Comparison of ENCODE assay signal across 9 cellular contexts in the genomic region with DNA sequence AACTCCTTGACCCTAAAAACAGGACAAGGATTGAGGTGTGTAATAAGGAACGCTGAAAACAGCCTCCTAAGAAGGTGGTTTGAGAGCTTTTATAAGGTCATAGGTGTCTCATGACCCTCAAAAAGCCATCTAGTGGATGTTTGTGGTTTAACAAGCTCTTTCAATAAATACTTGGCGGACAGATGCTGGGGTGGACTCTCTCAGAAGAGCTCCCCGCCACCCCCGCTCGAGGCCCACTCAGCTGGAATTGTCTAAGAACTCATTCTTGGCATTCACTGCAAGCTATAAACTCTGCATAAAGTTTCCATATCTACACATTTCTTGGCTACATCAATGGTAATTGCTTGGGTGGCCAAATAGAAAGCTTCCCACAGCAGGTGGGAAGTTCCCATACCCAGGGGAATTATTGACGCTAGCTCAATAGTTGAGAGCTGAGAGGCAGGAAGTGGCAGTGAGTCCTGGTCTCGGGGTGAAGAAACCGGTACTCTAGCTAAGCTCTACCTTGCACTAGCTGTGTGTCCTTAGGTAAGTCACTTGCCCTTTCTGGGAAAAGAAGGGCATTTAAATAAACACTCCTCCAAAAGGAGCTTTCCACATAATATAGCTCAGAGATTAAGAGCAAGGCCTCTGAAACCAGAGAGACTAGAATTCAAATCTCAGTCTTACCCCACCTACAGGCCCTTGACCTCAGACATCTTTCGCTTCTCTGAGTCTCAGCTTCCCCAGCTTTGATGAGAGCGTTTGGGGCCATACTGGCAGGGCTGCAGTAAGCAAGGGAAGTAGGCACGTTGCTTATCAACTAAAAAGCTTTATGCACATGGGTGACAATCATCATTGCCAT. TPM values are rescaled to one million over a fixed set of nuclear protein-coding genes. Genes with fewer than 3 reads are reported as not detected.
DNase-seq lines count a peak whose midpoint lies in the region; ATAC-seq and TF ChIP-seq lines count a peak whose summit lies in the region.
"Had no signal": no experiment of that assay in that cellular context is flagged by ENCODE, and none has a peak within 500 bp of the region (broad histone marks: within the 10 kb centered on the region; RNA-seq: fewer than 3 reads in every experiment).

No MANE protein-coding gene starts in this region.

- H3K4me3 Mint-ChIP-seq in naive B cell (peak overlapping the region in 3 of 8 donors; percentile 43 to 73 (median 61)), T-cell (no peak overlapping the region)

- peak; percentile 71 for DNase-seq in DMS153 treated with DMSO at 0.1 percent for 48 hours (lab: John Stamatoyannopoulos, UW; ENCODE audit: unreplicated experiment)
- DNase-seq in Panc1 (ENCODE audit: low read depth, low spot score), result no peak
- peak; percentile 49 for DNase-seq in naive B cell
- no peak for DNase-seq in T-cell
- no peak for DNase-seq in activated CD4-positive, alpha-beta T cell treated with anti-CD3 and anti-CD28 coated beads for 48 hours
- DNase-seq in LoVo (ENCODE audit: low spot score), result no peak

- H3K36me3 ChIP-seq in Panc1 (ENCODE audit: control insufficient read depth, insufficient read depth, low read length), result no peaks in the 10 kb centered on the region

- BruUV-seq in Panc1 (replicated peaks; lab: Mats Ljungman, UMichigan), result no TSS peak

- intact Hi-C loops in Panc1 (cut with micrococcal nuclease; ENCODE audit: unreplicated experiment), result no loop called here

- ATAC-seq in GM19035 (IDR thresholded peaks at IDR 0.05; ENCODE audit: unreplicated experiment), result peak; percentile 70
- ATAC-seq in HG03095 (IDR thresholded peaks at IDR 0.05; ENCODE audit: unreplicated experiment), result peak; percentile 57
- no peak for ATAC-seq in Panc1
- ATAC-seq in naive B cell (ENCODE audit: low read depth in 2 of 2), result peak; percentile 90
- no peak for ATAC-seq in T-cell (replicated peaks in 1 of 4)

- POLR2A ChIA-PET in Panc1 (lab: Charles Lee), result no interaction called here
- POLR2A ChIA-PET in T-cell (lab: Charles Lee), result no interaction called here

- CTCF ChIA-PET in Panc1 (lab: Charles Lee), result interaction anchor here (0.6 to 1.8 kb wide), 6 partner anchors 9 to 400 kb away, joined by 3 to 5 read pairs (median 4); no protein-coding TSS in a partner anchor
- CTCF ChIA-PET in T-cell (lab: Charles Lee), result no interaction called here

- no peak overlapping the region for H3K4me3 ChIP-seq in Panc1 (ENCODE audit: low read depth in 2 of 2, low read length in 2 of 2)
- H3K4me3 ChIP-seq: SK-N-MC had no signal

- H3K9me3 ChIP-seq in Panc1 (ENCODE audit: control insufficient read depth, insufficient read depth, low read depth, low read length), result no peaks in the 10 kb centered on the region

- peak; percentile 70 for TF ChIP-seq CTCF in Panc1 (IDR thresholded peaks at IDR 0.05)

- peaks cover 11% of the 10 kb centered on the region for H3K27me3 ChIP-seq in Panc1 (ENCODE audit: control insufficient read depth, insufficient read depth, low read length)

- H3K4me1 Mint-ChIP-seq in naive B cell, result peaks cover 33 to 40% (median 34%) of the 10 kb centered on the region in 3 donors
- H3K4me1 Mint-ChIP-seq in T-cell, result no peaks in the 10 kb centered on the region

- H3K27me3 Mint-ChIP-seq in naive B cell, result peaks cover 14 to 38% (median 24%) of the 10 kb centered on the region in 3 donors
- H3K27me3 Mint-ChIP-seq in T-cell, result peaks cover 52 to 67% of the 10 kb centered on the region in 2 donors

- no peaks in the 10 kb centered on the region for H3K4me1 ChIP-seq in Panc1 (ENCODE audit: control insufficient read depth, insufficient read depth, low read length)

- no peaks in the 10 kb centered on the region for H3K36me3 Mint-ChIP-seq in naive B cell
- no peaks in the 10 kb centered on the region for H3K36me3 Mint-ChIP-seq in T-cell

- H3K9me3 Mint-ChIP-seq in naive B cell (peaks cover 0 to 4% (median 0%) of the 10 kb centered on the region in 7 donors), T-cell (no peaks in the 10 kb centered on the region)

- H3K27ac Mint-ChIP-seq in naive B cell, result peak overlapping the region in 5 of 6 donors; percentile 30 to 93 (median 56)
- no peak overlapping the region for H3K27ac Mint-ChIP-seq in T-cell

- in situ Hi-C loops in Panc1 (cut with HindIII; ENCODE audit: low pct_unique_long_range_greater_than_20kb, low sequenced_read_pairs), result no loop called here

- H3K27ac ChIP-seq in Panc1 (ENCODE audit: low read length), result no peak overlapping the region
- H3K27ac ChIP-seq: SK-N-MC had no signal

RNA-seq across cellular contexts. Expression of a gene that starts 6.4 kb away (rescaled TPM):
- not detected for total RNA-seq in Panc1 (2021; ENCODE audit: unreplicated experiment)
- polyA plus RNA-seq in Panc1 (2012; ENCODE audit: insufficient read length), result not detected
- polyA plus RNA-seq in naive B cell (ENCODE audit: low read depth in 6 of 6), result not detected
- not detected for total RNA-seq in T-cell

RNA-seq across cellular contexts. Expression of a gene that starts 22.1 kb away (rescaled TPM):
- total RNA-seq in Panc1 (2021; ENCODE audit: unreplicated experiment), result not detected
- not detected for polyA plus RNA-seq in Panc1 (2012; ENCODE audit: insufficient read length)
- polyA plus RNA-seq in naive B cell (ENCODE audit: low read depth in 6 of 6), result not detected
- not detected for total RNA-seq in T-cell

RNA-seq across cellular contexts. Expression of a gene that starts 38.6 kb away (rescaled TPM):
- total RNA-seq in Panc1 (2021; ENCODE audit: unreplicated experiment) (not detected), T-cell (not detected)
- not detected for polyA plus RNA-seq in Panc1 (2012; ENCODE audit: insufficient read length)
- not detected for polyA plus RNA-seq in naive B cell (ENCODE audit: low read depth in 6 of 6)

Comparison
In these comparisons a context has a peak if more than half of its experiments do, and no peak if none do; other contexts are left out.
1. DNase-seq: peak in DMS153 treated with DMSO at 0.1 percent for 48 hours (single experiment) and naive B cell (single experiment); none in Panc1 (single experiment), T-cell (0 of 34), activated CD4-positive, alpha-beta T cell treated with anti-CD3 and anti-CD28 coated beads for 48 hours (single experiment) and LoVo (single experiment).
2. ATAC-seq: peak in GM19035 (single experiment), HG03095 (single experiment) and naive B cell (2 of 2); none in Panc1 (single experiment) and T-cell (0 of 4).
3. H3K27ac Mint-ChIP-seq: peak in naive B cell (5 of 6); none in T-cell (0 of 2).